26 cellular contexts compared by ENCODE assay signal in the genomic region with DNA sequence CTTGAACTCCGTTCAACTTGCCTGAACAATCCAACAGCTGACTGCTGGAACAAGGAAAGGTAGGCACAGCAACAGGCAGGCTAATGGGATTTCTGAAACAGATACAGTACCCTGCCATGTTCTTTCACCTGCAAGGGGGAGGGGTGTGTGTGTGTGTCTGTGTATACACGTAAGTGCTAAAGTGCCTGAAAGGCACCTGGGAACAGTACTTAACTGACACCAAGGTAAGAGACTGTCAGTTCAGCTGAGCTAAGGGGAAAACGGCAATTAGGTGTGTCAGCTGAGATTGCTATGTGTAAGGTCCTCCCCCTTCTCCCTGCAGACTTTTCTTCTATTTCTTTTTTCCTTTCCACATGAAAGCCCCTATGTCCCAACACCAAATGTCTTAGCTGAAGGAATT. TPM values are rescaled to one million over a fixed set of nuclear protein-coding genes. Genes with fewer than 3 reads are reported as not detected.
DNase-seq lines count a peak whose midpoint lies in the region; ATAC-seq, FAIRE-seq and TF ChIP-seq lines count a peak whose summit lies in the region.
"Had no signal": no experiment of that assay in that cellular context is flagged by ENCODE, and none has a peak within 500 bp of the region (broad histone marks: within the 10 kb centered on the region; RNA-seq: fewer than 3 reads in every experiment).

No MANE protein-coding gene starts in this region.

- H3K27ac ChIP-seq in liver (ENCODE audit: low read depth in 1 of 2, low read length in 2 of 2) (peak overlapping the region; percentile 10 to 43), HepG2 (ENCODE audit: extremely low read length, insufficient read depth, low read length) (no peak overlapping the region)
- H3K27ac ChIP-seq: 22Rv1, cardiac muscle cell, epithelial cell of prostate, RWPE1, transverse colon, WERI-Rb-1 had no signal

- no peaks in the 10 kb centered on the region for H3K27me3 Mint-ChIP-seq in memory B cell
- H3K27me3 Mint-ChIP-seq: progenitor cell of endocrine pancreas had no signal

- H3K9me3 ChIP-seq in liver (ENCODE audit: control insufficient read depth in 4 of 4, low read length in 3 of 4) (no peaks in the 10 kb centered on the region), HepG2 (ENCODE audit: low read length) (no peaks in the 10 kb centered on the region)
- H3K9me3 ChIP-seq: SK-N-SH, transverse colon had no signal

- WGBS in liver: 80% methylated on average over 3 of the region's 3 CpGs
- WGBS in HepG2 (ENCODE audit: low lambda C conversion rate): 100% methylated on average over 3 of the region's 3 CpGs

- peaks cover 4% of the 10 kb centered on the region for H3K4me1 Mint-ChIP-seq in memory B cell
- H3K4me1 Mint-ChIP-seq: nephron progenitor cell had no signal

- peaks cover 0 to 35% (median 14%) of the 10 kb centered on the region in 4 donors for H3K4me1 ChIP-seq in liver (ENCODE audit: control insufficient read depth in 4 of 4, insufficient read depth in 4 of 4, low read length in 3 of 4)
- no peaks in the 10 kb centered on the region for H3K4me1 ChIP-seq in HepG2 (ENCODE audit: insufficient read depth, low read length)
- H3K4me1 ChIP-seq: transverse colon had no signal

- TF ChIP-seq CTCF in liver (IDR thresholded peaks at IDR 0.05; ENCODE audit: low read depth, low read length, missing input control) (no peak), HepG2 (CRISPR knock-in tag; IDR thresholded peaks at IDR 0.05) (no peak)

- in situ Hi-C loops in HepG2 (cut with HindIII; ENCODE audit: extremely low pct_ligation_motif_present, low pct_unique_long_range_greater_than_20kb): no loop called here

- FAIRE-seq in HepG2 (lab: Jason Lieb, UNC): no peak
- FAIRE-seq: frontal cortex, GM12892 had no signal

- no peaks in the 10 kb centered on the region for H3K27me3 ChIP-seq in liver (ENCODE audit: control insufficient read depth in 4 of 4, insufficient read depth in 4 of 4, low read length in 3 of 4)
- H3K27me3 ChIP-seq in HepG2 (ENCODE audit: control insufficient read depth in 1 of 2, insufficient read depth in 2 of 2, low read length in 2 of 2): no peaks in the 10 kb centered on the region
- H3K27me3 ChIP-seq: cardiac muscle cell, transverse colon had no signal

- H3K9ac ChIP-seq in liver (ENCODE audit: low read depth in 1 of 2, low read length in 2 of 2): peak overlapping the region in 1 of 2 donors; percentile 55
- no peak overlapping the region for H3K9ac ChIP-seq in HepG2 (ENCODE audit: insufficient read depth, low read depth, low read length)
- H3K9ac ChIP-seq: SK-N-SH had no signal

- H4K20me1 ChIP-seq in HepG2 (ENCODE audit: insufficient read depth, low read length): no peaks in the 10 kb centered on the region

- CTCF ChIA-PET in HepG2 (lab: Yijun Ruan, JAX; ENCODE audit: low intra/inter-chr PET ratio, low total read pairs): no interaction called here

- H3K36me3 ChIP-seq in liver (ENCODE audit: control insufficient read depth in 4 of 4, insufficient read depth in 3 of 4, low read depth in 1 of 4, low read length in 3 of 4) (peaks cover 4 to 85% (median 68%) of the 10 kb centered on the region in 4 donors), HepG2 (replicated peaks in 1 of 2; ENCODE audit: control insufficient read depth in 1 of 2, insufficient read depth in 2 of 2, low read length in 2 of 2) (peaks cover 11 to 63% of the 10 kb centered on the region in 2 experiments)

- H3K36me3 Mint-ChIP-seq in memory B cell: peaks cover 37% of the 10 kb centered on the region

- intact Hi-C loops in HepG2 (cut with micrococcal nuclease; ENCODE audit: unreplicated experiment): no loop called here

- no peak for TF ChIP-seq POLR2A in HepG2 (IDR thresholded peaks at IDR 0.05; ENCODE audit: insufficient read depth in 1 of 2, low read depth in 2 of 2, low read length in 2 of 2)

- H3K27ac Mint-ChIP-seq in memory B cell: no peak overlapping the region
- H3K27ac Mint-ChIP-seq: nephron progenitor cell; progenitor cell of endocrine pancreas; T-helper 2 cell treated with Interferon-gamma antibody and Interleukin-4, amounts not matched to agents 5 μg/mL and 100 μg/mL, for 36 hours had no signal

- TF ChIP-seq RAD21 in liver (IDR thresholded peaks at IDR 0.05) (no peak), HepG2 (CRISPR knock-in tag; IDR thresholded peaks at IDR 0.05) (no peak)

- DNase-seq in NCI-H1417 (lab: John Stamatoyannopoulos, UW) (peak; percentile 8 to 37 (median 14)), NCI-H1417 treated with DMSO at 0.1 percent for 48 hours (lab: John Stamatoyannopoulos, UW) (no peak), HepG2 (ENCODE audit: low spot score) (no peak), memory B cell (ENCODE audit: low spot score in 2 of 2) (no peak), hippocampal formation (lab: John Stamatoyannopoulos, UW) (no peak), HK-2 (ENCODE audit: unreplicated experiment) (no peak), mucosa of gallbladder (ENCODE audit: low spot score) (no peak)
- DNase-seq: AML-193; amniotic stem cell; DMS79; NCI-H345; nephron progenitor cell; SK-N-SH; stimulated activated CD4-positive, alpha-beta T cell treated with anti-CD3 and anti-CD28 coated beads, Interleukin-2, amount 100 ng/mL, for 24 hours; stimulated activated naive CD4-positive, alpha-beta T cell treated with Interleukin-2 at 50 U/mL for 16 hours; transverse colon; WERI-Rb-1 had no signal

- BruUV-seq in HepG2 (replicated peaks; lab: Mats Ljungman, UMichigan): no TSS peak

- H3K79me2 ChIP-seq in HepG2 (ENCODE audit: insufficient read depth, low read length): no peaks in the 10 kb centered on the region

- POLR2A ChIA-PET in HepG2 (lab: Yijun Ruan, JAX): no interaction called here

- H3K4me3 Mint-ChIP-seq in memory B cell: no peak overlapping the region
- H3K4me3 Mint-ChIP-seq: nephron progenitor cell; T-helper 2 cell treated with Interferon-gamma antibody and Interleukin-4, amounts not matched to agents 5 μg/mL and 100 μg/mL, for 36 hours had no signal

- H3K4me2 ChIP-seq in HepG2 (ENCODE audit: low read depth, low read length): no peak overlapping the region
- H3K4me2 ChIP-seq: SK-N-SH had no signal

- no peak for TF ChIP-seq EP300 in HepG2 (IDR thresholded peaks at IDR 0.05; ENCODE audit: low read depth in 2 of 2, low read length in 2 of 2)
- TF ChIP-seq EP300 in HepG2 (CRISPR knock-in tag; IDR thresholded peaks at IDR 0.05; ENCODE audit: borderline replicate concordance): no peak

- H3K9me3 Mint-ChIP-seq in memory B cell: no peaks in the 10 kb centered on the region
- H3K9me3 Mint-ChIP-seq: nephron progenitor cell; T-helper 2 cell treated with Interferon-gamma antibody and Interleukin-4, amounts not matched to agents 5 μg/mL and 100 μg/mL, for 36 hours had no signal

- no peak overlapping the region for H3K4me3 ChIP-seq in liver (ENCODE audit: low read depth in 1 of 3, low read length in 3 of 3)
- no peak overlapping the region for H3K4me3 ChIP-seq in HepG2 (replicated peaks in 1 of 3; ENCODE audit: insufficient read depth in 1 of 3, low read depth in 2 of 3, low read length in 3 of 3)
- H3K4me3 ChIP-seq: cardiac muscle cell, transverse colon had no signal

- ATAC-seq in HepG2 (no peak), memory B cell (ENCODE audit: low read depth) (peak; percentile 11)

- H2AFZ ChIP-seq in HepG2 (ENCODE audit: low read length): no peak overlapping the region

TF ChIP-seq in liver, 16 proteins besides CTCF, POLR2A, EP300 and RAD21:
- TF ChIP-seq RXRA (IDR thresholded peaks at IDR 0.05) (peak in 1 of 2 donors; percentile 11), SP1 (IDR thresholded peaks at IDR 0.05) (no peak), HNF4A (conservative IDR thresholded peaks at IDR 0.05) (peak in 1 of 2 donors; percentile 7), FOXA2 (IDR thresholded peaks at IDR 0.05) (no peak)

TF ChIP-seq in HepG2, 621 proteins besides CTCF, POLR2A, EP300 and RAD21:
- TF ChIP-seq MAFK (conservative IDR thresholded peaks at IDR 0.05 in 1 of 2, IDR thresholded peaks at IDR 0.05 in 1 of 2; ENCODE audit: low read length in 2 of 2): peak in 1 of 2 experiments; percentile 7; a peak in 1 of 4 replicates
- no peak for TF ChIP-seq ZZZ3 (CRISPR knock-in tag; IDR thresholded peaks at IDR 0.05; ENCODE audit: borderline replicate concordance)
- no peak for TF ChIP-seq SPEN (CRISPR knock-in tag; IDR thresholded peaks at IDR 0.05; ENCODE audit: low read depth)
- no peak for TF ChIP-seq ZNF337 (CRISPR knock-in tag; IDR thresholded peaks at IDR 0.05; ENCODE audit: borderline replicate concordance, low read depth)
- no peak for TF ChIP-seq ZBTB21 (CRISPR knock-in tag; IDR thresholded peaks at IDR 0.05)

RNA-seq across cellular contexts. Expression of a gene that starts 27.0 kb away (rescaled TPM):
- 100 to 1,000 TPM in 1 of 2 donors, 10 to 100 TPM in 1; 20.8 to 444 TPM for total RNA-seq in liver
- polyA plus RNA-seq in liver: 100 to 1,000 TPM; 134 to 185 TPM
- total RNA-seq in HepG2 (2016; rRNA removed; fragmentation: Illumina TruSeq; extraction: Trizol): 67.7 and 105 TPM in 2 replicates
- 13.0 and 13.4 TPM in 2 replicates for total RNA-seq in HepG2 (2016; cell fraction: cytosol; rRNA removed; fragmentation: Illumina TruSeq; extraction: Trizol; ENCODE audit: low read depth)
- total RNA-seq in HepG2 (2016; cell fraction: insoluble cytoplasmic fraction; rRNA removed; fragmentation: Illumina TruSeq; extraction: Trizol): 64.2 and 94.5 TPM in 2 replicates
- total RNA-seq in HepG2 (2016; cell fraction: membrane; rRNA removed; fragmentation: Illumina TruSeq; extraction: Trizol): 33.7 and 41.5 TPM in 2 replicates
- 43.1 and 45.4 TPM in 2 replicates for total RNA-seq in HepG2 (2016; cell fraction: nucleus; rRNA removed; fragmentation: Illumina TruSeq; extraction: Trizol)
- 10.4 and 15.8 TPM in 2 replicates for polyA plus RNA-seq in HepG2 (2011; rRNA removed)
- polyA plus RNA-seq in HepG2 (2011; cell fraction: cytosol; rRNA removed): 6.9 and 10.2 TPM in 2 replicates
- 4.5 and 9.2 TPM in 2 replicates for polyA plus RNA-seq in HepG2 (2011; cell fraction: nucleus; rRNA removed)
- 32.6 and 38.7 TPM in 2 replicates for polyA plus RNA-seq in HepG2 (2012)
- polyA plus RNA-seq in HepG2 (2016; cell fraction: cytosol; fragmentation: Illumina TruSeq; extraction: Trizol; ENCODE audit: low read depth): 7.8 and 8.1 TPM in 2 replicates
- 74.3 and 76.8 TPM in 2 replicates for polyA plus RNA-seq in HepG2 (2016; cell fraction: insoluble cytoplasmic fraction; fragmentation: Illumina TruSeq; extraction: Trizol; ENCODE audit: low read depth)
- 14.5 and 16.2 TPM in 2 replicates for polyA plus RNA-seq in HepG2 (2016; cell fraction: membrane; fragmentation: Illumina TruSeq; extraction: Trizol; ENCODE audit: low read depth)
- 23.2 and 29.2 TPM in 2 replicates for polyA plus RNA-seq in HepG2 (2016; cell fraction: nucleus; fragmentation: Illumina TruSeq; extraction: Trizol; ENCODE audit: insufficient read depth, low read depth)
- polyA minus RNA-seq in HepG2 (2011; rRNA and poly(A)+ RNA removed; ENCODE audit: low replicate concordance): 7.5 and 29.2 TPM in 2 replicates
- 43.6 and 50.5 TPM in 2 replicates for polyA minus RNA-seq in HepG2 (2011; cell fraction: cytosol; rRNA and poly(A)+ RNA removed)
- polyA minus RNA-seq in HepG2 (2011; cell fraction: nucleus; rRNA and poly(A)+ RNA removed): 56.3 and 66.5 TPM in 2 replicates
- total RNA-seq in mucosa of gallbladder: 52.7 TPM

Comparison
In these comparisons a context has a peak if more than half of its experiments do, and no peak if none do; other contexts are left out.
1. DNase-seq: peak in NCI-H1417 (3 of 3); none in NCI-H1417 treated with DMSO at 0.1 percent for 48 hours (single experiment), HepG2 (single experiment), memory B cell (0 of 2), hippocampal formation (0 of 2), HK-2 (single experiment) and mucosa of gallbladder (single experiment).